In genomic region chr11:10386361-10386760, GRCh38 we compare ENCODE assay signal across 26 cellular contexts.
DNase-seq lines count a peak whose midpoint lies in the region; ATAC-seq and TF ChIP-seq lines count a peak whose summit lies in the region.
"Had no signal": no experiment of that assay in that cellular context is flagged by ENCODE, and none has a peak within 500 bp of the region (broad histone marks: within the 10 kb centered on the region; RNA-seq: fewer than 3 reads in every experiment).

No MANE protein-coding gene starts in this region.

- no peak for ATAC-seq in CD4-positive, alpha-beta T cell (ENCODE audit: poor library complexity)
- no peak for ATAC-seq in HG03135 (IDR thresholded peaks at IDR 0.05; ENCODE audit: unreplicated experiment)
- ATAC-seq: activated T-cell treated with anti-CD3 and anti-CD28 coated beads, Interleukin-2, amount 50 U/mL, for 4 hours had no signal

- H3K4me3 ChIP-seq in Peyer's patch (no peak overlapping the region), fibroblast of lung (replicated peaks in 1 of 4; ENCODE audit: control extremely low read depth in 1 of 4, insufficient read depth in 1 of 4, low read depth in 3 of 4, low read length in 4 of 4) (no peak overlapping the region), rectal smooth muscle tissue (ENCODE audit: low read length) (no peak overlapping the region), testis (no peak overlapping the region)
- H3K4me3 ChIP-seq: hepatocyte, pancreas, right lobe of liver, SJSA1 had no signal

- H3K27ac ChIP-seq in Peyer's patch (peak overlapping the region in 3 of 4 donors; percentile 34 to 73 (median 60)), fibroblast of lung (ENCODE audit: insufficient read depth, low read length) (peak overlapping the region; percentile 90), rectal smooth muscle tissue (ENCODE audit: low read depth, low read length) (peak overlapping the region; percentile 57), testis (peak overlapping the region in 1 of 2 donors; percentile 45)
- H3K27ac ChIP-seq in CD4-positive, alpha-beta T cell (ENCODE audit: low read depth, low read length), result no peak overlapping the region
- H3K27ac ChIP-seq: pancreas, right lobe of liver, SJSA1, WERI-Rb-1 had no signal

- H3K9me3 Mint-ChIP-seq in type B pancreatic cell, result peaks cover 10% of the 10 kb centered on the region
- no peaks in the 10 kb centered on the region for H3K9me3 Mint-ChIP-seq in CD4-positive, alpha-beta T cell
- H3K9me3 Mint-ChIP-seq: activated CD4-positive, alpha-beta T cell treated with anti-CD3 and anti-CD28 coated beads, Interleukin-2, amount 10 ng/mL, durations not matched to agents 24 days and 14 days; activated T-cell treated with anti-CD3 and anti-CD28 coated beads, Interleukin-2, amount 50 U/mL, for 4 hours; central memory CD8-positive, alpha-beta T cell; HFFc6; neural crest cell had no signal

- TF ChIP-seq CTCF in Peyer's patch (IDR thresholded peaks at IDR 0.05) (no peak), fibroblast of lung (conservative IDR thresholded peaks at IDR 0.05 in 1 of 2, IDR thresholded peaks at IDR 0.05 in 1 of 2; ENCODE audit: low read depth in 1 of 2, low read length in 2 of 2) (no peak), type B pancreatic cell (conservative IDR thresholded peaks at IDR 0.05) (no peak), testis (IDR thresholded peaks at IDR 0.05) (no peak)
- no peak for TF ChIP-seq CTCF in CD4-positive, alpha-beta T cell (IDR thresholded peaks at IDR 0.05)

- H3K27me3 ChIP-seq in Peyer's patch (no peaks in the 10 kb centered on the region), fibroblast of lung (ENCODE audit: control insufficient read depth, insufficient read depth, low read length) (no peaks in the 10 kb centered on the region), rectal smooth muscle tissue (ENCODE audit: control insufficient read depth, insufficient read depth, low read length) (no peaks in the 10 kb centered on the region), testis (no peaks in the 10 kb centered on the region)
- H3K27me3 ChIP-seq in CD4-positive, alpha-beta T cell (ENCODE audit: control insufficient read depth, insufficient read depth, low read length), result no peaks in the 10 kb centered on the region
- H3K27me3 ChIP-seq: hepatocyte, pancreas, right lobe of liver, SJSA1 had no signal

- peaks cover 0 to 11% (median 0%) of the 10 kb centered on the region in 4 donors for H3K4me1 ChIP-seq in Peyer's patch
- H3K4me1 ChIP-seq in fibroblast of lung (ENCODE audit: control insufficient read depth, extremely low read depth, insufficient read depth, low read length), result peaks cover 27% of the 10 kb centered on the region
- peaks cover 26% of the 10 kb centered on the region for H3K4me1 ChIP-seq in rectal smooth muscle tissue (ENCODE audit: control insufficient read depth, insufficient read depth, low read length)
- H3K4me1 ChIP-seq in testis, result peaks cover 21% of the 10 kb centered on the region
- H3K4me1 ChIP-seq: pancreas, right lobe of liver, SJSA1 had no signal

- H3K79me2 ChIP-seq in fibroblast of lung (ENCODE audit: control insufficient read depth, insufficient read depth, low read length), result no peaks in the 10 kb centered on the region
- H3K79me2 ChIP-seq: hepatocyte had no signal

- H3K36me3 Mint-ChIP-seq in type B pancreatic cell, result no peaks in the 10 kb centered on the region
- H3K36me3 Mint-ChIP-seq in CD4-positive, alpha-beta T cell (ENCODE audit: low read depth), result no peaks in the 10 kb centered on the region

- peaks cover 3% of the 10 kb centered on the region for H3K27me3 Mint-ChIP-seq in type B pancreatic cell
- peaks cover 60% of the 10 kb centered on the region for H3K27me3 Mint-ChIP-seq in CD4-positive, alpha-beta T cell

- intact Hi-C loops in testis (cut with DNase I; ENCODE audit: low total_unique reads), result no loop called here
- intact Hi-C loops in CD4-positive, alpha-beta T cell (cut with DNase I, micrococcal nuclease), result no loop called here

- DNase-seq in Peyer's patch (no peak), fibroblast of lung (ENCODE audit: low read depth in 2 of 2) (no peak), type B pancreatic cell (ENCODE audit: extremely low spot score, unreplicated experiment) (peak; percentile 16), testis (no peak)
- DNase-seq in CD4-positive, alpha-beta T cell, result no peak
- DNase-seq: ACHN; activated CD4-positive, alpha-beta T cell treated with anti-CD3 and anti-CD28 coated beads, Interleukin-2, amount 10 ng/mL, durations not matched to agents 24 days and 14 days; activated T-cell treated with anti-CD3 and anti-CD28 coated beads, Interleukin-2, amount 50 U/mL, for 4 hours; HFFc6; NCI-H1048; NCI-H446 treated with DMSO at 0.1 percent for 48 hours; NCI-H82; pancreas; right lobe of liver; stimulated activated CD4-positive, alpha-beta T cell treated with anti-CD3 and anti-CD28 coated beads, Interleukin-4, amount 100 ng/mL, for 4 hours; substantia nigra; T1000; WERI-Rb-1 had no signal

- TF ChIP-seq POLR2A in Peyer's patch (IDR thresholded peaks at IDR 0.05) (no peak), testis (IDR thresholded peaks at IDR 0.05) (no peak)

- no peak overlapping the region for H3K27ac Mint-ChIP-seq in type B pancreatic cell
- no peak overlapping the region for H3K27ac Mint-ChIP-seq in CD4-positive, alpha-beta T cell
- H3K27ac Mint-ChIP-seq: activated CD4-positive, alpha-beta T cell treated with anti-CD3 and anti-CD28 coated beads, Interleukin-2, amount 10 ng/mL, durations not matched to agents 24 days and 14 days; dendritic cell treated with granulocyte-macrophage colony-stimulating factor and Interleukin-4, amounts not matched to agents 40 ng/mL and 50 ng/mL, for 4 days; memory B cell had no signal

- H3K9me3 ChIP-seq in Peyer's patch (no peaks in the 10 kb centered on the region), fibroblast of lung (ENCODE audit: control insufficient read depth, insufficient read depth, low read depth, low read length) (no peaks in the 10 kb centered on the region), testis (no peaks in the 10 kb centered on the region)
- no peaks in the 10 kb centered on the region for H3K9me3 ChIP-seq in CD4-positive, alpha-beta T cell (ENCODE audit: control insufficient read depth, low read length)
- H3K9me3 ChIP-seq: pancreas, right lobe of liver, SJSA1 had no signal

- H4K20me1 ChIP-seq in fibroblast of lung (ENCODE audit: control insufficient read depth, extremely low read depth, insufficient read depth, low read length), result no peaks in the 10 kb centered on the region

- H3K9ac ChIP-seq in fibroblast of lung (ENCODE audit: insufficient read depth, low read length) (no peak overlapping the region), rectal smooth muscle tissue (ENCODE audit: low read length) (no peak overlapping the region)

- WGBS in testis, 2 donors, result 64 to 72% methylated on average over 5 of the region's 5 CpGs

- POLR2A ChIA-PET in CD4-positive, alpha-beta T cell (lab: Charles Lee), result no interaction called here

- no peak overlapping the region for H3K4me3 Mint-ChIP-seq in type B pancreatic cell
- no peak overlapping the region for H3K4me3 Mint-ChIP-seq in CD4-positive, alpha-beta T cell
- H3K4me3 Mint-ChIP-seq: activated CD4-positive, alpha-beta T cell treated with anti-CD3 and anti-CD28 coated beads, Interleukin-2, amount 10 ng/mL, durations not matched to agents 24 days and 14 days; activated T-cell treated with anti-CD3 and anti-CD28 coated beads, Interleukin-2, amount 50 U/mL, for 4 hours; central memory CD8-positive, alpha-beta T cell; dendritic cell treated with granulocyte-macrophage colony-stimulating factor and Interleukin-4, amounts not matched to agents 40 ng/mL and 50 ng/mL, for 4 days; memory B cell; neural crest cell had no signal

- H2AFZ ChIP-seq in fibroblast of lung (ENCODE audit: low read length), result no peak overlapping the region
- H2AFZ ChIP-seq: hepatocyte had no signal

- CTCF ChIA-PET in CD4-positive, alpha-beta T cell (lab: Charles Lee), result no interaction called here

- H3K36me3 ChIP-seq in Peyer's patch (no peaks in the 10 kb centered on the region), fibroblast of lung (ENCODE audit: control insufficient read depth, insufficient read depth, low read length) (no peaks in the 10 kb centered on the region), rectal smooth muscle tissue (ENCODE audit: control insufficient read depth, insufficient read depth, low read length) (no peaks in the 10 kb centered on the region), testis (ENCODE audit: low read depth, missing control alignments) (no peaks in the 10 kb centered on the region)
- H3K36me3 ChIP-seq: pancreas, right lobe of liver, SJSA1, WERI-Rb-1 had no signal

- peaks cover 36% of the 10 kb centered on the region for H3K4me1 Mint-ChIP-seq in type B pancreatic cell (ENCODE audit: unreplicated experiment)
- no peaks in the 10 kb centered on the region for H3K4me1 Mint-ChIP-seq in CD4-positive, alpha-beta T cell (ENCODE audit: low read depth)
- H3K4me1 Mint-ChIP-seq: central memory CD8-positive, alpha-beta T cell; memory B cell; neural crest cell had no signal

- no peak overlapping the region for H3K4me2 ChIP-seq in fibroblast of lung (ENCODE audit: extremely low read depth, insufficient read depth, low read length)
- H3K4me2 ChIP-seq: hepatocyte had no signal
